In genomic region chr4:164748375-164748774, GRCh38 we compare ENCODE assay signal across 8 cellular contexts. TPM values are rescaled to one million over a fixed set of nuclear protein-coding genes. Genes with fewer than 3 reads are reported as not detected.
DNase-seq lines count a peak whose midpoint lies in the region; ATAC-seq, FAIRE-seq and TF ChIP-seq lines count a peak whose summit lies in the region.

No MANE protein-coding gene starts in this region.

- TF ChIP-seq EP300 in suprapubic skin (IDR thresholded peaks at IDR 0.05) = no peak

- DNase-seq in Caco-2 = no peak
- DNase-seq in IMR-90 = peak; percentile 19
- peak; percentile 28 for DNase-seq in astrocyte of the spinal cord (ENCODE audit: low read depth, low spot score)
- DNase-seq in lung microvascular endothelial cell (ENCODE audit: low read depth in 2 of 2) = peak; percentile 22 to 56
- DNase-seq in suprapubic skin (ENCODE audit: low spot score in 2 of 2) = no peak
- DNase-seq in stimulated activated naive CD8-positive, alpha-beta T cell treated with anti-CD3 and anti-CD28 coated beads, Interleukin-15, amount 100 ng/mL, for 72 hours = no peak
- DNase-seq in GM12892 (ENCODE audit: insufficient read length) = no peak

- no peak overlapping the region for H3K56ac ChIP-seq in IMR-90 (ENCODE audit: extremely low read depth, insufficient read depth, low read length)

- CTCF ChIA-PET in Caco-2 (lab: Charles Lee) = no interaction called here
- CTCF ChIA-PET in IMR-90 (lab: Yijun Ruan, JAX) = no interaction called here

- dilution Hi-C loops in IMR-90 (cut with HindIII; ENCODE audit: low sequenced_read_pairs, unreplicated experiment) = no loop called here

- in situ Hi-C loops in IMR-90 (cut with MboI; ENCODE audit: low sequenced_read_pairs) (no loop called here), astrocyte of the spinal cord (cut with HindIII; ENCODE audit: low sequenced_read_pairs) (no loop called here)

- no peaks in the 10 kb centered on the region for H3K4me1 Mint-ChIP-seq in Caco-2 (ENCODE audit: low read depth, unreplicated experiment)
- no peaks in the 10 kb centered on the region for H3K4me1 Mint-ChIP-seq in stimulated activated naive CD8-positive, alpha-beta T cell treated with anti-CD3 and anti-CD28 coated beads, Interleukin-15, amount 100 ng/mL, for 72 hours

- no peak overlapping the region for H3K18ac ChIP-seq in IMR-90 (ENCODE audit: low read depth, low read length)

- H3K9me3 ChIP-seq in Caco-2 (no peaks in the 10 kb centered on the region), IMR-90 (ENCODE audit: control insufficient read depth, insufficient read depth, low read length) (no peaks in the 10 kb centered on the region), suprapubic skin (no peaks in the 10 kb centered on the region)

- no peak overlapping the region for H3K4me2 ChIP-seq in IMR-90 (ENCODE audit: low read depth, low read length)

- peak; percentile 26; the same call in 1 of the 2 replicates for TF ChIP-seq RAD21 in IMR-90 (IDR thresholded peaks at IDR 0.05; ENCODE audit: low read length)

- no peak for FAIRE-seq in GM12892 (lab: Jason Lieb, UNC)

- BruUV-seq in Caco-2 (replicated peaks; lab: Mats Ljungman, UMichigan) (no TSS peak), IMR-90 (replicated peaks; lab: Mats Ljungman, UMichigan) (no TSS peak)

- no peak overlapping the region for H3K4me3 Mint-ChIP-seq in Caco-2 (ENCODE audit: unreplicated experiment)
- no peak overlapping the region for H3K4me3 Mint-ChIP-seq in stimulated activated naive CD8-positive, alpha-beta T cell treated with anti-CD3 and anti-CD28 coated beads, Interleukin-15, amount 100 ng/mL, for 72 hours

- H3K36me3 Mint-ChIP-seq in Caco-2 (ENCODE audit: insufficient read depth, unreplicated experiment) = peaks cover 5% of the 10 kb centered on the region

- no peak overlapping the region for H4K5ac ChIP-seq in IMR-90 (ENCODE audit: low read depth, low read length)

- H3K27me3 ChIP-seq in Caco-2 (replicated peaks; ENCODE audit: control insufficient read depth, insufficient read depth, low read length) = no peaks in the 10 kb centered on the region
- no peaks in the 10 kb centered on the region for H3K27me3 ChIP-seq in IMR-90 (ENCODE audit: control insufficient read depth, insufficient read depth, low read length)
- peaks cover 2% of the 10 kb centered on the region for H3K27me3 ChIP-seq in suprapubic skin

- no peak overlapping the region for H4K91ac ChIP-seq in IMR-90 (ENCODE audit: insufficient read depth, low read depth, low read length)

- no peak overlapping the region for H3K4ac ChIP-seq in IMR-90 (ENCODE audit: low read depth, low read length)

- H2BK120ac ChIP-seq in IMR-90 (ENCODE audit: low read depth, low read length) = no peak overlapping the region

- H3K27me3 Mint-ChIP-seq in Caco-2 (ENCODE audit: insufficient read depth, unreplicated experiment) = no peaks in the 10 kb centered on the region
- no peaks in the 10 kb centered on the region for H3K27me3 Mint-ChIP-seq in stimulated activated naive CD8-positive, alpha-beta T cell treated with anti-CD3 and anti-CD28 coated beads, Interleukin-15, amount 100 ng/mL, for 72 hours

- no peak for TF ChIP-seq POLR2A in IMR-90 (IDR thresholded peaks at IDR 0.05; ENCODE audit: low read depth, low read length)
- TF ChIP-seq POLR2A in suprapubic skin (IDR thresholded peaks at IDR 0.05) = no peak
- TF ChIP-seq POLR2A in GM12892 (IDR thresholded peaks at IDR 0.05; ENCODE audit: low read depth, low read length) = no peak

- no peaks in the 10 kb centered on the region for H3K9me1 ChIP-seq in IMR-90 (ENCODE audit: insufficient read depth, low read length)

- H3K4me1 ChIP-seq in Caco-2 (no peaks in the 10 kb centered on the region), IMR-90 (ENCODE audit: control insufficient read depth, insufficient read depth, low read length) (no peaks in the 10 kb centered on the region), suprapubic skin (no peaks in the 10 kb centered on the region)

- no peak overlapping the region for H2AK5ac ChIP-seq in IMR-90 (ENCODE audit: low read depth, low read length)

- no peak overlapping the region for H3K9ac ChIP-seq in IMR-90 (ENCODE audit: low read depth, low read length)

- H2AK9ac ChIP-seq in IMR-90 (replicated peaks; ENCODE audit: low read depth, low read length, poor library complexity) = no peak overlapping the region

- H3K27ac ChIP-seq in IMR-90 (ENCODE audit: insufficient read depth, low read length) (no peak overlapping the region), suprapubic skin (no peak overlapping the region)

- no peak overlapping the region for H3K14ac ChIP-seq in IMR-90 (replicated peaks; ENCODE audit: low read depth, low read length)

- H3K79me1 ChIP-seq in IMR-90 (ENCODE audit: low read depth in 1 of 2, low read length in 2 of 2) = no peaks in the 10 kb centered on the region

- peaks cover 8% of the 10 kb centered on the region for H3K9me3 Mint-ChIP-seq in Caco-2 (ENCODE audit: unreplicated experiment)
- peaks cover 0 to 9% of the 10 kb centered on the region in 2 donors for H3K9me3 Mint-ChIP-seq in stimulated activated naive CD8-positive, alpha-beta T cell treated with anti-CD3 and anti-CD28 coated beads, Interleukin-15, amount 100 ng/mL, for 72 hours

- H3K36me3 ChIP-seq in Caco-2 (ENCODE audit: control insufficient read depth, insufficient read depth, low read length) = no peaks in the 10 kb centered on the region
- no peaks in the 10 kb centered on the region for H3K36me3 ChIP-seq in IMR-90 (ENCODE audit: control insufficient read depth, insufficient read depth, low read length)
- no peaks in the 10 kb centered on the region for H3K36me3 ChIP-seq in suprapubic skin

- H2AFZ ChIP-seq in IMR-90 (replicated peaks; ENCODE audit: low read length, poor library complexity) = no peak overlapping the region

- no peak overlapping the region for H4K8ac ChIP-seq in IMR-90 (ENCODE audit: low read depth in 2 of 2, low read length in 2 of 2)

- H3K27ac Mint-ChIP-seq in Caco-2 (ENCODE audit: unreplicated experiment) = no peak overlapping the region
- no peak overlapping the region for H3K27ac Mint-ChIP-seq in stimulated activated naive CD8-positive, alpha-beta T cell treated with anti-CD3 and anti-CD28 coated beads, Interleukin-15, amount 100 ng/mL, for 72 hours

- H2BK15ac ChIP-seq in IMR-90 (ENCODE audit: low read depth, low read length) = no peak overlapping the region

- ATAC-seq in IMR-90 (ENCODE audit: low read depth) = no peak
- ATAC-seq in stimulated activated naive CD8-positive, alpha-beta T cell treated with anti-CD3 and anti-CD28 coated beads, Interleukin-15, amount 100 ng/mL, for 72 hours = no peak
- ATAC-seq in HG02981 (IDR thresholded peaks at IDR 0.05; ENCODE audit: unreplicated experiment) = no peak

- no peak overlapping the region for H3K4me3 ChIP-seq in Caco-2 (ENCODE audit: low read depth, low read length)
- H3K4me3 ChIP-seq in IMR-90 (ENCODE audit: insufficient read depth, low read depth, low read length) = no peak overlapping the region
- no peak overlapping the region for H3K4me3 ChIP-seq in astrocyte of the spinal cord (ENCODE audit: low read depth, low read length)
- no peak overlapping the region for H3K4me3 ChIP-seq in suprapubic skin

- POLR2A ChIA-PET in Caco-2 (lab: Charles Lee) (no interaction called here), IMR-90 (lab: Charles Lee; ENCODE audit: unreplicated experiment) (no interaction called here)

- H2BK5ac ChIP-seq in IMR-90 (ENCODE audit: low read depth, low read length, poor library complexity, severe bottlenecking) = no peak overlapping the region

- TF ChIP-seq CTCF in Caco-2 (IDR thresholded peaks at IDR 0.05; ENCODE audit: insufficient read depth in 1 of 2, low read depth in 1 of 2, low read length in 1 of 2, severe bottlenecking in 1 of 2, unreplicated experiment in 1 of 2) (peak; percentile 29 to 42), IMR-90 (conservative IDR thresholded peaks at IDR 0.05; ENCODE audit: low read depth, low read length) (peak; percentile 45), astrocyte of the spinal cord (IDR thresholded peaks at IDR 0.05; ENCODE audit: low read depth, low read length) (peak; percentile 18), suprapubic skin (IDR thresholded peaks at IDR 0.05) (no peak)

- no CpG with 5 or more reads among the region's 3 CpGs for WGBS in IMR-90 (ENCODE audit: extremely low coverage in 2 of 2, insufficient read length in 1 of 2), 2 experiments
- 55% methylated on average over 3 of the region's 3 CpGs for WGBS in suprapubic skin

- H4K20me1 ChIP-seq in IMR-90 (ENCODE audit: insufficient read depth, low read length) = no peaks in the 10 kb centered on the region

- H2BK20ac ChIP-seq in IMR-90 (ENCODE audit: low read depth, low read length) = no peak overlapping the region

- H3K23ac ChIP-seq in IMR-90 (ENCODE audit: low read depth, low read length) = no peak overlapping the region

- intact Hi-C loops in Caco-2 (cut with micrococcal nuclease; ENCODE audit: unreplicated experiment) (loop anchor here (5.0 kb wide), 2 partner anchors 1191 to 1256 kb away; partner anchors contain the start of gene TMA16), IMR-90 (cut with micrococcal nuclease) (loop anchor here (2.0 to 5.0 kb wide), 2 partner anchors 1198 to 1266 kb away; no protein-coding TSS in a partner anchor)

TF ChIP-seq in IMR-90, 13 proteins besides CTCF, POLR2A, EP300 and RAD21:
- TF ChIP-seq SMC3 (IDR thresholded peaks at IDR 0.05; ENCODE audit: low read depth, low read length) (peak; percentile 26; the same call in 1 of the 2 replicates), RFX5 (IDR thresholded peaks at IDR 0.05; ENCODE audit: low read depth, low read length) (no peak)
TF ChIP-seq in IMR-90: peak in this region for 1.

RNA-seq across cellular contexts. Expression of gene SMIM31, which starts 5.6 kb away (rescaled TPM):
- total RNA-seq in Caco-2 (2022) (not detected in 2 replicates), IMR-90 (2012; rRNA removed) (not detected in 2 replicates), lung microvascular endothelial cell (not detected in 2 replicates), suprapubic skin (not detected)
- not detected in 2 replicates for polyA plus RNA-seq in IMR-90 (2012; rRNA removed)
- not detected in 2 replicates for polyA plus RNA-seq in IMR-90 (2012; cell fraction: cytosol; rRNA removed)
- not detected in 2 replicates for polyA plus RNA-seq in IMR-90 (2012; cell fraction: nucleus; rRNA removed; ENCODE audit: low replicate concordance)
- polyA plus RNA-seq in GM12892 (2012; ENCODE audit: missing spikeins) = not detected

Comparison
In these comparisons a context has a peak if more than half of its experiments do, and no peak if none do; other contexts are left out.
1. DNase-seq: peak in IMR-90 (single experiment), astrocyte of the spinal cord (single experiment) and lung microvascular endothelial cell (2 of 2); none in Caco-2 (0 of 2), suprapubic skin (0 of 2), stimulated activated naive CD8-positive, alpha-beta T cell treated with anti-CD3 and anti-CD28 coated beads, Interleukin-15, amount 100 ng/mL, for 72 hours (0 of 2) and GM12892 (single experiment).
2. CTCF ChIP-seq: peak in Caco-2 (2 of 2), IMR-90 (single experiment) and astrocyte of the spinal cord (single experiment); none in suprapubic skin (0 of 2).